9 cellular contexts compared by ENCODE assay signal in the genomic region with DNA sequence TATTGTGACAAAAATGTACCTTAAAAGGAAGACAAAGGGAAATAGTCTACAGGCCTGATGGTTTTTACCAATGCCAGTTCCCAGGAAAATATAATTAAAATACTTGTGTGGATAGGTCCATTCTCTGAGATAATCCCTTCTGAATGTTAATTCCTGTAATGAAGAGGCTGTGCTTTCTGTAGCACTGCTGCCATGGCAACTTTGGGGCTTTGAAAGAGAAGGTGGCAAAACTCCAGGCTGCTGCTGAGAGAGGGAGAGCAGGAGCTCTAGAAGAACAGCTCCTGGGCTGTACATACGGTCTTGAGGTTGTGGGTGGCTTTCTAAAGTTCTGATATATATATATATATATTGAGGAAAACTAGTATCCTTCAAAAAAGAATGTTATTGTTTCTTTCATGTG.
DNase-seq lines count a peak whose midpoint lies in the region; ATAC-seq and TF ChIP-seq lines count a peak whose summit lies in the region.
"Had no signal": no experiment of that assay in that cellular context is flagged by ENCODE, and none has a peak within 500 bp of the region (broad histone marks: within the 10 kb centered on the region; RNA-seq: fewer than 3 reads in every experiment).

No MANE protein-coding gene starts in this region.

- H3K79me2 ChIP-seq in hepatocyte: peaks cover 1% of the 10 kb centered on the region

- no peak overlapping the region for H3K4me2 ChIP-seq in hepatocyte
- H3K4me2 ChIP-seq: KMS-11 had no signal

- no peak overlapping the region for H2AFZ ChIP-seq in hepatocyte

- no peak overlapping the region for H3K4me3 ChIP-seq in WERI-Rb-1 (ENCODE audit: low read depth, low read length)
- H3K4me3 ChIP-seq in hepatocyte: no peak overlapping the region

- no peaks in the 10 kb centered on the region for H3K9me2 ChIP-seq in hepatocyte (replicated peaks; ENCODE audit: insufficient read depth)

- no peaks in the 10 kb centered on the region for H3K9me3 ChIP-seq in WERI-Rb-1 (ENCODE audit: severe bottlenecking)
- no peaks in the 10 kb centered on the region for H3K9me3 ChIP-seq in hepatocyte (ENCODE audit: low read depth)

- no peak for TF ChIP-seq CTCF in WERI-Rb-1 (IDR thresholded peaks at IDR 0.05; ENCODE audit: low read depth, low read length)
- no peak for TF ChIP-seq CTCF in hepatocyte (IDR thresholded peaks at IDR 0.05; ENCODE audit: poor library complexity)

- no peak for ATAC-seq in HG03175 (IDR thresholded peaks at IDR 0.05; ENCODE audit: unreplicated experiment)

- no peaks in the 10 kb centered on the region for H4K20me1 ChIP-seq in hepatocyte (ENCODE audit: insufficient read depth, poor library complexity, severe bottlenecking)

- DNase-seq in NCI-H2081 (lab: John Stamatoyannopoulos, UW): peak; percentile 49 to 80
- no peak for DNase-seq in NCI-H2081 treated with DMSO at 0.1 percent for 48 hours (lab: John Stamatoyannopoulos, UW)
- peak; percentile 65 for DNase-seq in WERI-Rb-1
- peak; percentile 18 for DNase-seq in hepatocyte (ENCODE audit: low spot score)
- peak; percentile 78 for DNase-seq in stromal cell of bone marrow (ENCODE audit: low read depth)
- no peak for DNase-seq in AML-193 (lab: John Stamatoyannopoulos, UW)
- DNase-seq in NAMALWA (ENCODE audit: low spot score): no peak

- H3K27ac ChIP-seq in WERI-Rb-1: no peak overlapping the region
- no peak overlapping the region for H3K27ac ChIP-seq in hepatocyte
- H3K27ac ChIP-seq: KMS-11 had no signal

- H3K27me3 ChIP-seq in WERI-Rb-1 (ENCODE audit: insufficient read depth, low read depth, severe bottlenecking): no peaks in the 10 kb centered on the region
- no peaks in the 10 kb centered on the region for H3K27me3 ChIP-seq in hepatocyte

- no peaks in the 10 kb centered on the region for H3K36me3 ChIP-seq in WERI-Rb-1
- no peaks in the 10 kb centered on the region for H3K36me3 ChIP-seq in hepatocyte (replicated peaks; ENCODE audit: insufficient read depth, low read depth)

- no peaks in the 10 kb centered on the region for H3K4me1 ChIP-seq in hepatocyte (ENCODE audit: insufficient read depth)

- 46% methylated on average over 1 of the region's 1 CpG for WGBS in hepatocyte (ENCODE audit: low lambda C conversion rate, missing lambda C conversion rate)

Comparison
In these comparisons a context has a peak if more than half of its experiments do, and no peak if none do; other contexts are left out.
1. DNase-seq: peak in NCI-H2081 (2 of 2), WERI-Rb-1 (single experiment), hepatocyte (single experiment) and stromal cell of bone marrow (single experiment); none in NCI-H2081 treated with DMSO at 0.1 percent for 48 hours (single experiment), AML-193 (0 of 2) and NAMALWA (single experiment).